ENCODE assay signal across 24 cellular contexts in the genomic region with DNA sequence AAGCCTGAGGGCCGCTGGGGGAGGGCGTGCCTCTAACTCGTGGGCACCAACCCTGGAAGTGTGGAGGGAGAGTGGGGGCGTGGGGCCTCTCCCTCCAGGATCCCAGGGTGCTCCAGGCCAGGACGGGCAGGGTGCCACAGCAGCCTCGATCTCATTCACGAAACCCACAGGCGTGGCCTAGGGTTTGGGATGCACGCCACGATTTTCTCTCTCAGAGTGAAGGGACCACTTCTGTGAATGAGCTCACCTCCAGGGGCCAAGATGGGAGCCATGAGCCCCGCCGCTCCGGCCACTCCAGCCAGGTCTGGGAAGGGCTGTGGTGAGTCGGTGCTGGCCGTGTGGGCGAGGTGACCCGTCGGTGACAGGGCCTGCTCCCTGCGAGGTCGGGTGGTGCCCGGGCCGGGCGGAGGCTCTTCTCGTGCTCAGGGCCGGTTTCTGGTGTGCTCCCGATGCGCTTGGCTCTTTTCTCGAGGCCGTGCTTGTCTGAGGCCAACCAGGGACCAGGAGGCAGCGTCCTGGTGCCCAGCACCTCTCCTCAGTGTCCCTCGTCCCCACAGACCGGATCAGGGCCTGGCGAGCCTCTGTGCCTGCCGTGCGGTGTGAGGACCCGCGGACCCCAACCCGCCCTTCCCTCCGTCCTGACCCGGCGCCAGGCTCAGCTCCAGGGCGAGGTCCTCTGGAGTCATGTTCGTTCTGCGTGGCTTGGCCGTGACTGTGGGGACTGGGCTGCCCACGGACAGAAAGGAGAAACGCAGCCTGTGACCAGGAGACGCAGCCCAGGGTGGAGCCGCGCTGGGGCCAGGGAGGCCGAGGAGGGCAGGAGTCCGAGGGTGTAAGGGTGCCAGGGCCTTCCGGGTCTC. TPM values are rescaled to one million over a fixed set of nuclear protein-coding genes. Genes with fewer than 3 reads are reported as not detected.
DNase-seq lines count a peak whose midpoint lies in the region; ATAC-seq, FAIRE-seq and TF ChIP-seq lines count a peak whose summit lies in the region.
"Had no signal": no experiment of that assay in that cellular context is flagged by ENCODE, and none has a peak within 500 bp of the region (broad histone marks: within the 10 kb centered on the region; RNA-seq: fewer than 3 reads in every experiment).

No MANE protein-coding gene starts in this region.

- 96% methylated on average over 38 of the region's 53 CpGs for WGBS in K562 (ENCODE audit: insufficient coverage, low coverage, missing lambda C conversion rate)

- H3K27me3 ChIP-seq in right atrium auricular region: no peaks in the 10 kb centered on the region
- H3K27me3 ChIP-seq in K562 (ENCODE audit: control insufficient read depth in 2 of 2, insufficient read depth in 2 of 2, low read length in 2 of 2): no peaks in the 10 kb centered on the region
- H3K27me3 ChIP-seq in layer of hippocampus (ENCODE audit: control insufficient read depth, insufficient read depth, low read length): no peaks in the 10 kb centered on the region

- POLR2A ChIA-PET in K562 (lab: Yijun Ruan, JAX): no interaction called here

- CTCF ChIA-PET in K562 (lab: Yijun Ruan, JAX; ENCODE audit: low intra/inter-chr PET ratio): no interaction called here

- DNase-seq in Right ventricle myocardium superior (peak; percentile 38), right atrium auricular region (ENCODE audit: low spot score) (no peak), K562 (ENCODE audit: extremely low read depth in 1 of 4, low spot score in 3 of 4) (no peak), substantia nigra (lab: John Stamatoyannopoulos, UW) (no peak), NCI-H510A (lab: John Stamatoyannopoulos, UW) (no peak), T-helper 2 cell (no peak)
- DNase-seq: AML-193; DMS53; GDM1; GOT3; HCEC 1CT; IMR-90; NCI-H1105; NCI-H146; NCI-H2029 treated with DMSO at 0.1 percent for 48 hours; NCI-H226; NCI-H524; NCI-H774; NK-92 treated with Interleukin-12 subunit alpha and Interleukin-12 subunit beta, amount 100 ng/mL, for 24 hours had no signal

- no peaks in the 10 kb centered on the region for H3K9me1 ChIP-seq in K562 (ENCODE audit: control insufficient read depth, insufficient read depth, low read length)

- H3K4me1 ChIP-seq in right atrium auricular region (no peaks in the 10 kb centered on the region), K562 (replicated peaks in 1 of 2; ENCODE audit: control insufficient read depth in 2 of 2, insufficient read depth in 2 of 2, low read length in 2 of 2) (peaks cover 11 to 40% of the 10 kb centered on the region in 2 experiments; a peak in 4 of 5 replicates)

- H3K36me3 ChIP-seq in right atrium auricular region (peaks cover 43% of the 10 kb centered on the region), K562 (ENCODE audit: control insufficient read depth, insufficient read depth, low read length) (peaks cover 89% of the 10 kb centered on the region)

- in situ Hi-C loops in K562 (cut with MboI): no loop called here

- TF ChIP-seq RAD21 in K562 (CRISPR knock-in tag; conservative IDR thresholded peaks at IDR 0.05 in 1 of 2, IDR thresholded peaks at IDR 0.05 in 1 of 2): no peak

- no peak overlapping the region for H3K4me2 ChIP-seq in K562 (ENCODE audit: insufficient read depth, low read length)

- no peaks in the 10 kb centered on the region for H4K20me1 ChIP-seq in K562 (replicated peaks; ENCODE audit: control insufficient read depth, insufficient read depth, low read length)

- no peak for TF ChIP-seq POLR2A in K562 (conservative IDR thresholded peaks at IDR 0.05)

- no peak for TF ChIP-seq EP300 in K562 (IDR thresholded peaks at IDR 0.05; ENCODE audit: low read length)

- H3K27ac ChIP-seq in right atrium auricular region (no peak overlapping the region), K562 (ENCODE audit: extremely low read depth, low read depth, low read length) (no peak overlapping the region), layer of hippocampus (ENCODE audit: low read depth, low read length) (peak overlapping the region; percentile 18), substantia nigra (ENCODE audit: low read depth, low read length, poor library complexity, severe bottlenecking) (peak overlapping the region; percentile 53)

- no peak overlapping the region for H3K4me3 ChIP-seq in right atrium auricular region
- no peak overlapping the region for H3K4me3 ChIP-seq in K562

- no peak for ATAC-seq in Right ventricle myocardium superior (ENCODE audit: poor library complexity)
- no peak for ATAC-seq in K562
- ATAC-seq in esophagus mucosa: no peak

- no peaks in the 10 kb centered on the region for H3K79me2 ChIP-seq in K562 (ENCODE audit: control insufficient read depth, insufficient read depth, low read length)

- no peak for FAIRE-seq in K562 (lab: Jason Lieb, UNC)
- FAIRE-seq: D721Med, GM18507, HTR-8/SVneo had no signal

- no peak overlapping the region for H2AFZ ChIP-seq in K562 (ENCODE audit: low read depth, low read length)

- no peak overlapping the region for H3K9ac ChIP-seq in K562 (ENCODE audit: insufficient read depth in 1 of 2, low read depth in 2 of 2, low read length in 2 of 2)

- BruUV-seq in K562 (replicated peaks; lab: Mats Ljungman, UMichigan): no TSS peak

- TF ChIP-seq CTCF in right atrium auricular region (IDR thresholded peaks at IDR 0.05) (no peak), K562 (IDR thresholded peaks at IDR 0.05 in 2 of 3, conservative IDR thresholded peaks at IDR 0.05 in 1 of 3; ENCODE audit: insufficient read depth in 2 of 3, low read depth in 1 of 3, low read length in 3 of 3) (no peak)

- H3K9me3 ChIP-seq in right atrium auricular region: peaks cover 0 to 10% of the 10 kb centered on the region in 2 donors
- peaks cover 14% of the 10 kb centered on the region for H3K9me3 ChIP-seq in K562 (replicated peaks; ENCODE audit: control insufficient read depth, insufficient read depth, low read depth, low read length)

- intact Hi-C loops in Right ventricle myocardium superior (cut with DNase I): no loop called here
- intact Hi-C loops in K562 (cut with micrococcal nuclease): no loop called here

TF ChIP-seq in K562, 482 proteins besides CTCF, POLR2A, EP300 and RAD21:
- peak; percentile 21 for TF ChIP-seq POLR2G (IDR thresholded peaks at IDR 0.05; ENCODE audit: low read depth, low read length)
- TF ChIP-seq NFATC3 (IDR thresholded peaks at IDR 0.05): no peak
- no peak for TF ChIP-seq SRSF3 (IDR thresholded peaks at IDR 0.05; ENCODE audit: insufficient read depth, low read length)
TF ChIP-seq in K562: peak in this region for 1.

RNA-seq across cellular contexts. Expression of gene TPPP, which starts 31.0 kb away (rescaled TPM):
- total RNA-seq in Right ventricle myocardium superior (39.7 TPM), right atrium auricular region (10 to 100 TPM; 12.2 to 15.7 TPM), K562 (2014; rRNA removed) (not detected in 2 replicates), K562 (2014; rRNA removed; fragmentation: Illumina TruSeq; extraction: Trizol) (not detected in 2 replicates), K562 (2015; rRNA removed; fragmentation: Illumina TruSeq; extraction: Trizol) (not detected in 2 replicates), K562 (2021) (0.07 TPM in 2 replicates), esophagus mucosa (3.3 TPM)
- total RNA-seq in K562 (2011; cell fraction: chromatin; rRNA removed; ENCODE audit: low replicate concordance): 0.11 and 0.28 TPM in 2 replicates
- total RNA-seq in K562 (2011; cell fraction: nucleolus; rRNA removed): 0.13 and 0.17 TPM in 2 replicates
- total RNA-seq in K562 (2011; cell fraction: nucleoplasm; rRNA removed): 0.15 TPM in 1 of 2 replicates, not detected in the other
- polyA plus RNA-seq in K562 (2011; rRNA removed) (0.01 and 0.03 TPM in 2 replicates), K562 (2014; fragmentation: Illumina TruSeq; extraction: Trizol) (0.01 TPM in 1 of 2 replicates, not detected in the other), K562 (2014; fragmentation: Nextera tagmentation; extraction: Ambion mirVana) (not detected), K562 (2014; rRNA removed) (not detected in 2 replicates)
- 0.04 and 0.06 TPM in 2 replicates for polyA plus RNA-seq in K562 (2011; cell fraction: cytosol; rRNA removed)
- 0.06 and 0.11 TPM in 2 replicates for polyA plus RNA-seq in K562 (2011; cell fraction: nucleus; rRNA removed)
- polyA plus RNA-seq in K562 (2012): 0.21 and 0.25 TPM in 2 replicates
- 0.11 and 0.12 TPM in 2 replicates for polyA minus RNA-seq in K562 (2011; rRNA and poly(A)+ RNA removed)
- not detected in 2 replicates for polyA minus RNA-seq in K562 (2011; cell fraction: cytosol; rRNA and poly(A)+ RNA removed)
- polyA minus RNA-seq in K562 (2011; cell fraction: nucleus; rRNA and poly(A)+ RNA removed): not detected in 2 replicates

RNA-seq across cellular contexts. Expression of gene CEP72, which starts 50.0 kb away (rescaled TPM):
- total RNA-seq in Right ventricle myocardium superior: 1.7 TPM
- total RNA-seq in right atrium auricular region: 1 to 10 TPM in 1 of 2 donors, under 1 TPM in 1; 0.41 to 1.0 TPM
- total RNA-seq in K562 (2011; cell fraction: chromatin; rRNA removed; ENCODE audit: low replicate concordance): 124 and 152 TPM in 2 replicates
- total RNA-seq in K562 (2011; cell fraction: nucleolus; rRNA removed): 76.5 and 81.0 TPM in 2 replicates
- total RNA-seq in K562 (2011; cell fraction: nucleoplasm; rRNA removed): 63.1 and 68.9 TPM in 2 replicates
- 17.6 and 27.4 TPM in 2 replicates for total RNA-seq in K562 (2014; rRNA removed)
- total RNA-seq in K562 (2014; rRNA removed; fragmentation: Illumina TruSeq; extraction: Trizol): 9.4 and 11.3 TPM in 2 replicates
- 16.3 and 17.4 TPM in 2 replicates for total RNA-seq in K562 (2015; rRNA removed; fragmentation: Illumina TruSeq; extraction: Trizol)
- 33.3 and 38.1 TPM in 2 replicates for total RNA-seq in K562 (2021)
- 14.0 and 17.8 TPM in 2 replicates for polyA plus RNA-seq in K562 (2011; rRNA removed)
- polyA plus RNA-seq in K562 (2011; cell fraction: cytosol; rRNA removed): 11.8 and 15.1 TPM in 2 replicates
- 32.3 and 49.2 TPM in 2 replicates for polyA plus RNA-seq in K562 (2011; cell fraction: nucleus; rRNA removed)
- 15.2 and 20.5 TPM in 2 replicates for polyA plus RNA-seq in K562 (2012)
- 14.2 and 15.2 TPM in 2 replicates for polyA plus RNA-seq in K562 (2014; fragmentation: Illumina TruSeq; extraction: Trizol)
- polyA plus RNA-seq in K562 (2014; fragmentation: Nextera tagmentation; extraction: Ambion mirVana): 1 to 10 TPM in 1 of 2 experiments, under 1 TPM in 1; 0.89 to 1.4 TPM
- polyA plus RNA-seq in K562 (2014; rRNA removed): 19.9 and 28.6 TPM in 2 replicates
- polyA minus RNA-seq in K562 (2011; rRNA and poly(A)+ RNA removed): 23.6 and 27.4 TPM in 2 replicates
- polyA minus RNA-seq in K562 (2011; cell fraction: cytosol; rRNA and poly(A)+ RNA removed): 19.7 and 26.2 TPM in 2 replicates
- polyA minus RNA-seq in K562 (2011; cell fraction: nucleus; rRNA and poly(A)+ RNA removed): 40.4 and 45.3 TPM in 2 replicates
- total RNA-seq in esophagus mucosa: 8.2 TPM

Comparison
In these comparisons a context has a peak if more than half of its experiments do, and no peak if none do; other contexts are left out.
1. H3K27ac ChIP-seq: peak in layer of hippocampus (single experiment) and substantia nigra (single experiment); none in right atrium auricular region (0 of 2) and K562 (single experiment).